8 cellular contexts compared by ENCODE assay signal in genomic region chr11:116276051-116277044, GRCh38.
A peak's percentile ranks its signal among the peaks of the same experiment; 100 is the strongest.
DNase-seq lines count a peak whose midpoint lies in the region; ATAC-seq, FAIRE-seq and TF ChIP-seq lines count a peak whose summit lies in the region.

No MANE protein-coding gene starts in this region.

- no peak for FAIRE-seq in A549 (lab: Jason Lieb, UNC)

- TF ChIP-seq CTCF in A549 (IDR thresholded peaks at IDR 0.05): peak; percentile 80

- ATAC-seq in A549: peak; percentile 79 to 98
- ATAC-seq in GM18868 (IDR thresholded peaks at IDR 0.05; ENCODE audit: unreplicated experiment): peak; percentile 78
- peak; percentile 93 for ATAC-seq in HG03354 (IDR thresholded peaks at IDR 0.05; ENCODE audit: poor library complexity, severe bottlenecking, unreplicated experiment)

- peak; percentile 69 to 84 for TF ChIP-seq RAD21 in A549 (conservative IDR thresholded peaks at IDR 0.05 in 1 of 2, IDR thresholded peaks at IDR 0.05 in 1 of 2)

- TF ChIP-seq POLR2A in A549 (IDR thresholded peaks at IDR 0.05; ENCODE audit: low read length): no peak

- CTCF ChIA-PET in A549 (lab: Yijun Ruan, JAX): interaction anchor here (0.7 to 1.6 kb wide), 7 partner anchors 11 to 1535 kb away, joined by 3 to 6 read pairs (median 3); no protein-coding TSS in a partner anchor

- H3K4me3 ChIP-seq in A549: peak overlapping the region; percentile 44

- POLR2A ChIA-PET in A549 (lab: Yijun Ruan, JAX): no interaction called here

- H3K4me1 ChIP-seq in A549: no peaks in the 10 kb centered on the region

- peak overlapping the region; percentile 67 for H3K4me2 ChIP-seq in A549

- WGBS in A549 (ENCODE audit: missing lambda C conversion rate): 15% methylated on average over 4 of the region's 40 CpGs

- H3K9me3 ChIP-seq in A549: no peaks in the 10 kb centered on the region

- DNase-seq in A549 (ENCODE audit: low read depth in 1 of 2, low spot score in 1 of 2) (peak; percentile 44 to 82), NCI-H82 (lab: John Stamatoyannopoulos, UW) (peak; percentile 86), epithelial cell of prostate (ENCODE audit: low read depth, low spot score) (peak; percentile 29), mucosa of gallbladder (ENCODE audit: low spot score) (peak; percentile 64)
- DNase-seq in activated CD8-positive, alpha-beta memory T cell treated with anti-CD3 and anti-CD28 coated beads, Interleukin-2, amount 50 U/mL, for 24 hours (ENCODE audit: extremely low read depth): peak; percentile 32
- peak; percentile 17 to 53 for DNase-seq in stimulated activated CD8-positive, alpha-beta memory T cell treated with anti-CD3 and anti-CD28 coated beads, Interleukin-7, amount 100 ng/mL, for 1 hour (ENCODE audit: low read depth in 2 of 2)

- no peak for TF ChIP-seq EP300 in A549 (IDR thresholded peaks at IDR 0.05)

- H3K27ac ChIP-seq in A549 (peak overlapping the region in 1 of 2 experiments; percentile 73; a peak in 3 of 6 replicates), epithelial cell of prostate (no peak overlapping the region)

TF ChIP-seq in A549, 52 proteins besides CTCF, POLR2A, EP300 and RAD21:
- TF ChIP-seq JUNB (IDR thresholded peaks at IDR 0.05): no peak
- peak; percentile 67 for TF ChIP-seq SMC3 (IDR thresholded peaks at IDR 0.05)

Comparison
In these comparisons a context has a peak if more than half of its experiments do, and no peak if none do; other contexts are left out.
1. DNase-seq: peak in every context shown above with its lines; median percentile 86 in NCI-H82; 64 in mucosa of gallbladder; 63 in A549; 35 in stimulated activated CD8-positive, alpha-beta memory T cell treated with anti-CD3 and anti-CD28 coated beads, Interleukin-7, amount 100 ng/mL, for 1 hour; 32 in activated CD8-positive, alpha-beta memory T cell treated with anti-CD3 and anti-CD28 coated beads, Interleukin-2, amount 50 U/mL, for 24 hours; 29 in epithelial cell of prostate.